8 cellular contexts compared by ENCODE assay signal in genomic region chr1:32742956-32743355, GRCh38. TPM values are rescaled to one million over a fixed set of nuclear protein-coding genes. Genes with fewer than 3 reads are reported as not detected.
DNase-seq lines count a peak whose midpoint lies in the region; ATAC-seq and TF ChIP-seq lines count a peak whose summit lies in the region.

No MANE protein-coding gene starts in this region.

- H3K4me3 ChIP-seq in mucosa of descending colon = peak overlapping the region; percentile 84
- H3K4me3 ChIP-seq in vagina = peak overlapping the region; percentile 67 to 69

- H3K4me3 Mint-ChIP-seq in chondrocyte (ENCODE audit: unreplicated experiment) = peak overlapping the region; percentile 74

- no peak overlapping the region for H3K27ac Mint-ChIP-seq in chondrocyte (ENCODE audit: unreplicated experiment)

- TF ChIP-seq CTCF in chondrocyte (IDR thresholded peaks at IDR 0.05) = no peak
- no peak for TF ChIP-seq CTCF in mucosa of descending colon (IDR thresholded peaks at IDR 0.05)
- no peak for TF ChIP-seq CTCF in vagina (IDR thresholded peaks at IDR 0.05)

- peaks cover 12% of the 10 kb centered on the region for H3K4me1 Mint-ChIP-seq in chondrocyte (ENCODE audit: low read depth)

- peak; percentile 3 for ATAC-seq in Right ventricle myocardium superior (ENCODE audit: poor library complexity)
- peak; percentile 82 for ATAC-seq in mucosa of descending colon
- ATAC-seq in HG03520 (IDR thresholded peaks at IDR 0.05; ENCODE audit: unreplicated experiment) = no peak

- H3K27ac ChIP-seq in vagina = peak overlapping the region; percentile 88

- no peaks in the 10 kb centered on the region for H3K9me3 ChIP-seq in mucosa of descending colon
- no peaks in the 10 kb centered on the region for H3K9me3 ChIP-seq in vagina

- DNase-seq in Right ventricle myocardium superior (no peak), cardiac septum (ENCODE audit: low spot score) (no peak), chondrocyte (ENCODE audit: low spot score) (no peak), mucosa of descending colon (peak; percentile 83 to 87 (median 83)), vagina (ENCODE audit: extremely low spot score in 2 of 2) (peak in 1 of 2 donors; percentile 91), activated gamma-delta T cell (lab: John Stamatoyannopoulos, UW) (no peak), NCI-H345 (lab: John Stamatoyannopoulos, UW) (no peak)

- H3K4me1 ChIP-seq in mucosa of descending colon (ENCODE audit: low read depth) = peaks cover 8% of the 10 kb centered on the region
- H3K4me1 ChIP-seq in vagina = peaks cover 23% of the 10 kb centered on the region

- H3K36me3 ChIP-seq in mucosa of descending colon (ENCODE audit: low read depth) (no peaks in the 10 kb centered on the region), vagina (no peaks in the 10 kb centered on the region)

- no peaks in the 10 kb centered on the region for H3K9me3 Mint-ChIP-seq in chondrocyte (ENCODE audit: low read depth)

- intact Hi-C loops in Right ventricle myocardium superior (cut with DNase I) = no loop called here
- intact Hi-C loops in cardiac septum (cut with DNase I) = no loop called here
- intact Hi-C loops in mucosa of descending colon (cut with DNase I, micrococcal nuclease) = no loop called here
- intact Hi-C loops in vagina (cut with DNase I) = no loop called here

- H3K27me3 ChIP-seq in vagina = no peaks in the 10 kb centered on the region

- no peaks in the 10 kb centered on the region for H3K27me3 Mint-ChIP-seq in chondrocyte (ENCODE audit: low read depth)

- peaks cover 1% of the 10 kb centered on the region for H3K36me3 Mint-ChIP-seq in chondrocyte (ENCODE audit: low read depth)

- TF ChIP-seq POLR2A in vagina (IDR thresholded peaks at IDR 0.05) = no peak

RNA-seq across cellular contexts. Expression of gene SYNC, which starts 40.4 kb away (rescaled TPM):
- total RNA-seq in Right ventricle myocardium superior (22.1 TPM), cardiac septum (18.2 TPM), chondrocyte (66.8 to 72.5 TPM (median 71.8 TPM) in 3 replicates), mucosa of descending colon (10 to 100 TPM; 14.3 to 19.2 (median 14.6) TPM), vagina (13.0 TPM)

Comparison
In these comparisons a context has a peak if more than half of its experiments do, and no peak if none do; other contexts are left out.
1. DNase-seq: peak in mucosa of descending colon (3 of 3); none in Right ventricle myocardium superior (single experiment), cardiac septum (single experiment), chondrocyte (single experiment), activated gamma-delta T cell (single experiment) and NCI-H345 (single experiment).